28 cellular contexts compared by ENCODE assay signal in genomic region chr7:100212631-100213286, GRCh38. TPM values are rescaled to one million over a fixed set of nuclear protein-coding genes. Genes with fewer than 3 reads are reported as not detected.
DNase-seq lines count a peak whose midpoint lies in the region; ATAC-seq, FAIRE-seq and TF ChIP-seq lines count a peak whose summit lies in the region.
"Had no signal": no experiment of that assay in that cellular context is flagged by ENCODE, and none has a peak within 500 bp of the region (broad histone marks: within the 10 kb centered on the region; RNA-seq: fewer than 3 reads in every experiment).

No MANE protein-coding gene starts in this region.

- BruUV-seq in HepG2 (replicated peaks; lab: Mats Ljungman, UMichigan) = no TSS peak

- no peak for TF ChIP-seq RAD21 in HepG2 (CRISPR knock-in tag; IDR thresholded peaks at IDR 0.05)

- no peak; the same call in 2 of the 3 replicates for ATAC-seq in HepG2
- ATAC-seq: activated naive CD4-positive, alpha-beta T cell treated with anti-CD3 and anti-CD28 coated beads, Interleukin-2, amount 50 U/mL, for 72 hours had no signal

- TF ChIP-seq POLR2A in HepG2 (IDR thresholded peaks at IDR 0.05; ENCODE audit: insufficient read depth in 1 of 2, low read depth in 2 of 2, low read length in 2 of 2) = no peak

- H3K4me3 ChIP-seq in GM12875 (ENCODE audit: low read depth, low read length) = peak overlapping the region; percentile 21
- H3K4me3 ChIP-seq in HepG2 (replicated peaks in 1 of 3; ENCODE audit: insufficient read depth in 1 of 3, low read depth in 2 of 3, low read length in 3 of 3) = no peak overlapping the region
- no peak overlapping the region for H3K4me3 ChIP-seq in thymus (ENCODE audit: low read length)

- POLR2A ChIA-PET in HepG2 (lab: Yijun Ruan, JAX) = no interaction called here

- 15% methylated on average over 5 of the region's 5 CpGs for WGBS in HepG2 (ENCODE audit: low lambda C conversion rate)
- WGBS in thymus = 90% methylated on average over 5 of the region's 5 CpGs

- CTCF ChIA-PET in HepG2 (lab: Yijun Ruan, JAX; ENCODE audit: low intra/inter-chr PET ratio, low total read pairs) = no interaction called here

- no peaks in the 10 kb centered on the region for H3K79me2 ChIP-seq in HepG2 (ENCODE audit: insufficient read depth, low read length)

- no peaks in the 10 kb centered on the region for H4K20me1 ChIP-seq in HepG2 (ENCODE audit: insufficient read depth, low read length)

- intact Hi-C loops in HepG2 (cut with micrococcal nuclease; ENCODE audit: unreplicated experiment) = no loop called here

- in situ Hi-C loops in HepG2 (cut with HindIII; ENCODE audit: extremely low pct_ligation_motif_present, low pct_unique_long_range_greater_than_20kb) = loop anchor here (5.0 kb wide), 1 partner anchor 80 kb away; no protein-coding TSS in a partner anchor

- FAIRE-seq in HepG2 (lab: Jason Lieb, UNC) = no peak

- H3K4me1 ChIP-seq in HepG2 (ENCODE audit: insufficient read depth, low read length) = peaks cover 33% of the 10 kb centered on the region
- peaks cover 46% of the 10 kb centered on the region for H3K4me1 ChIP-seq in thymus (ENCODE audit: control insufficient read depth, insufficient read depth, low read length)

- peak; percentile 41 for DNase-seq in activated effector memory CD4-positive, alpha-beta T cell treated with anti-CD3 and anti-CD28 coated beads, Interleukin-2, amount 50 U/mL, for 16 hours
- no peak for DNase-seq in activated effector memory CD4-positive, alpha-beta T cell treated with Interleukin-2 at 50 U/mL for 16 hours
- DNase-seq in HepG2 (ENCODE audit: low spot score) (no peak), hypothalamus (lab: John Stamatoyannopoulos, UW) (no peak), DMS153 treated with DMSO at 0.1 percent for 48 hours (lab: John Stamatoyannopoulos, UW; ENCODE audit: unreplicated experiment) (no peak)
- DNase-seq: CD4-positive, alpha-beta memory T cell; cerebellar nuclear complex; erythroblast; head of caudate nucleus; kidney glomerular epithelial cell; NCI-H1092; NCI-H187 treated with DMSO at 0.1 percent for 48 hours; NCI-H2227 treated with DMSO at 0.1 percent for 48 hours; nucleus accumbens; SK-N-SH; stimulated activated CD4-positive, alpha-beta T cell treated with anti-CD3 and anti-CD28 coated beads, Interleukin-1b, Interleukin-23, amount 100 ng/mL, for 48 hours; T-helper 9 cell; WERI-Rb-1 had no signal

- TF ChIP-seq EP300 in HepG2 (IDR thresholded peaks at IDR 0.05; ENCODE audit: low read depth in 2 of 2, low read length in 2 of 2) = no peak
- no peak for TF ChIP-seq EP300 in HepG2 (CRISPR knock-in tag; IDR thresholded peaks at IDR 0.05; ENCODE audit: borderline replicate concordance)

- H3K36me3 ChIP-seq in HepG2 (replicated peaks in 1 of 2; ENCODE audit: control insufficient read depth in 1 of 2, insufficient read depth in 2 of 2, low read length in 2 of 2) (no peaks in the 10 kb centered on the region), thymus (ENCODE audit: control insufficient read depth, insufficient read depth) (no peaks in the 10 kb centered on the region)
- H3K36me3 ChIP-seq: WERI-Rb-1 had no signal

- H3K9me3 ChIP-seq in HepG2 (ENCODE audit: low read length) (no peaks in the 10 kb centered on the region), thymus (ENCODE audit: control insufficient read depth) (no peaks in the 10 kb centered on the region)
- H3K9me3 ChIP-seq: SK-N-SH had no signal

- no peak overlapping the region for H3K9ac ChIP-seq in HepG2 (ENCODE audit: insufficient read depth, low read depth, low read length)
- H3K9ac ChIP-seq: SK-N-SH had no signal

- no peak overlapping the region for H2AFZ ChIP-seq in HepG2 (ENCODE audit: low read length)

- TF ChIP-seq CTCF in GM12875 (IDR thresholded peaks at IDR 0.05; ENCODE audit: borderline replicate concordance, insufficient read depth, low read depth, low read length) (no peak), HepG2 (CRISPR knock-in tag; IDR thresholded peaks at IDR 0.05) (no peak)

- H3K27me3 ChIP-seq in HepG2 (ENCODE audit: control insufficient read depth in 1 of 2, insufficient read depth in 2 of 2, low read length in 2 of 2) (no peaks in the 10 kb centered on the region), thymus (ENCODE audit: control insufficient read depth, insufficient read depth) (no peaks in the 10 kb centered on the region)

- H3K27ac ChIP-seq in HepG2 (ENCODE audit: extremely low read length, insufficient read depth, low read length) = no peak overlapping the region
- H3K27ac ChIP-seq in thymus (ENCODE audit: low read depth) = peak overlapping the region; percentile 74
- H3K27ac ChIP-seq: HL-60, WERI-Rb-1 had no signal

- H3K4me2 ChIP-seq in HepG2 (ENCODE audit: low read depth, low read length) = no peak overlapping the region
- H3K4me2 ChIP-seq: SK-N-SH had no signal

RNA-seq across cellular contexts. Expression of gene PVRIG, which starts 7.0 kb away (rescaled TPM):
- total RNA-seq in HepG2 (2016; rRNA removed; fragmentation: Illumina TruSeq; extraction: Trizol) = not detected in 2 replicates
- not detected in 2 replicates for total RNA-seq in HepG2 (2016; cell fraction: cytosol; rRNA removed; fragmentation: Illumina TruSeq; extraction: Trizol; ENCODE audit: low read depth)
- 0.06 TPM in 1 of 2 replicates, not detected in the other for total RNA-seq in HepG2 (2016; cell fraction: insoluble cytoplasmic fraction; rRNA removed; fragmentation: Illumina TruSeq; extraction: Trizol)
- total RNA-seq in HepG2 (2016; cell fraction: membrane; rRNA removed; fragmentation: Illumina TruSeq; extraction: Trizol) = not detected in 2 replicates
- total RNA-seq in HepG2 (2016; cell fraction: nucleus; rRNA removed; fragmentation: Illumina TruSeq; extraction: Trizol) = not detected in 2 replicates
- polyA plus RNA-seq in HepG2 (2011; rRNA removed) (not detected in 2 replicates), thymus (30.7 TPM)
- not detected in 2 replicates for polyA plus RNA-seq in HepG2 (2011; cell fraction: cytosol; rRNA removed)
- polyA plus RNA-seq in HepG2 (2011; cell fraction: nucleus; rRNA removed) = not detected in 2 replicates
- 0.54 TPM in 1 of 2 replicates, not detected in the other for polyA plus RNA-seq in HepG2 (2012)
- polyA plus RNA-seq in HepG2 (2016; cell fraction: cytosol; fragmentation: Illumina TruSeq; extraction: Trizol; ENCODE audit: low read depth) = not detected in 2 replicates
- polyA plus RNA-seq in HepG2 (2016; cell fraction: insoluble cytoplasmic fraction; fragmentation: Illumina TruSeq; extraction: Trizol; ENCODE audit: low read depth) = not detected in 2 replicates
- polyA plus RNA-seq in HepG2 (2016; cell fraction: membrane; fragmentation: Illumina TruSeq; extraction: Trizol; ENCODE audit: low read depth) = not detected in 2 replicates
- not detected in 2 replicates for polyA plus RNA-seq in HepG2 (2016; cell fraction: nucleus; fragmentation: Illumina TruSeq; extraction: Trizol; ENCODE audit: insufficient read depth, low read depth)
- 1.5 TPM in 1 of 2 replicates, not detected in the other for polyA minus RNA-seq in HepG2 (2011; rRNA and poly(A)+ RNA removed; ENCODE audit: low replicate concordance)
- not detected in 2 replicates for polyA minus RNA-seq in HepG2 (2011; cell fraction: cytosol; rRNA and poly(A)+ RNA removed)
- not detected in 2 replicates for polyA minus RNA-seq in HepG2 (2011; cell fraction: nucleus; rRNA and poly(A)+ RNA removed)
- total RNA-seq: fibroblast of villous mesenchyme, G401, lung microvascular endothelial cell, pulmonary artery endothelial cell, skeletal muscle tissue had no signal
- polyA plus RNA-seq: AG04450, SK-N-SH had no signal

RNA-seq across cellular contexts. Expression of gene STAG3, which starts 35.0 kb away (rescaled TPM):
- total RNA-seq in HepG2 (2016; rRNA removed; fragmentation: Illumina TruSeq; extraction: Trizol) = 0.22 and 0.33 TPM in 2 replicates
- not detected in 2 replicates for total RNA-seq in HepG2 (2016; cell fraction: cytosol; rRNA removed; fragmentation: Illumina TruSeq; extraction: Trizol; ENCODE audit: low read depth)
- 0.15 and 0.43 TPM in 2 replicates for total RNA-seq in HepG2 (2016; cell fraction: insoluble cytoplasmic fraction; rRNA removed; fragmentation: Illumina TruSeq; extraction: Trizol)
- 0.10 TPM in 1 of 2 replicates, not detected in the other for total RNA-seq in HepG2 (2016; cell fraction: membrane; rRNA removed; fragmentation: Illumina TruSeq; extraction: Trizol)
- total RNA-seq in HepG2 (2016; cell fraction: nucleus; rRNA removed; fragmentation: Illumina TruSeq; extraction: Trizol) = 1.1 and 1.7 TPM in 2 replicates
- 0.09 and 0.12 TPM in 2 replicates for polyA plus RNA-seq in HepG2 (2011; rRNA removed)
- polyA plus RNA-seq in HepG2 (2011; cell fraction: cytosol; rRNA removed) = 0.05 and 0.08 TPM in 2 replicates
- polyA plus RNA-seq in HepG2 (2011; cell fraction: nucleus; rRNA removed) = 0.80 and 1.3 TPM in 2 replicates
- 2.9 and 4.8 TPM in 2 replicates for polyA plus RNA-seq in HepG2 (2012)
- polyA plus RNA-seq in HepG2 (2016; cell fraction: cytosol; fragmentation: Illumina TruSeq; extraction: Trizol; ENCODE audit: low read depth) = not detected in 2 replicates
- polyA plus RNA-seq in HepG2 (2016; cell fraction: insoluble cytoplasmic fraction; fragmentation: Illumina TruSeq; extraction: Trizol; ENCODE audit: low read depth) = not detected in 2 replicates
- not detected in 2 replicates for polyA plus RNA-seq in HepG2 (2016; cell fraction: membrane; fragmentation: Illumina TruSeq; extraction: Trizol; ENCODE audit: low read depth)
- polyA plus RNA-seq in HepG2 (2016; cell fraction: nucleus; fragmentation: Illumina TruSeq; extraction: Trizol; ENCODE audit: insufficient read depth, low read depth) = 0.81 and 0.92 TPM in 2 replicates
- 0.06 and 1.5 TPM in 2 replicates for polyA minus RNA-seq in HepG2 (2011; rRNA and poly(A)+ RNA removed; ENCODE audit: low replicate concordance)
- not detected in 2 replicates for polyA minus RNA-seq in HepG2 (2011; cell fraction: cytosol; rRNA and poly(A)+ RNA removed)
- polyA minus RNA-seq in HepG2 (2011; cell fraction: nucleus; rRNA and poly(A)+ RNA removed) = 0.52 and 0.62 TPM in 2 replicates
- 36.0 TPM for polyA plus RNA-seq in thymus

RNA-seq across cellular contexts. Expression of gene GPC2, which starts 35.6 kb away (rescaled TPM):
- total RNA-seq in HepG2 (2016; rRNA removed; fragmentation: Illumina TruSeq; extraction: Trizol) = 0.10 and 0.64 TPM in 2 replicates
- 0.35 TPM in 1 of 2 replicates, not detected in the other for total RNA-seq in HepG2 (2016; cell fraction: cytosol; rRNA removed; fragmentation: Illumina TruSeq; extraction: Trizol; ENCODE audit: low read depth)
- total RNA-seq in HepG2 (2016; cell fraction: insoluble cytoplasmic fraction; rRNA removed; fragmentation: Illumina TruSeq; extraction: Trizol) = 1.0 TPM in 1 of 2 replicates, not detected in the other
- total RNA-seq in HepG2 (2016; cell fraction: membrane; rRNA removed; fragmentation: Illumina TruSeq; extraction: Trizol) = 0.12 and 0.14 TPM in 2 replicates
- total RNA-seq in HepG2 (2016; cell fraction: nucleus; rRNA removed; fragmentation: Illumina TruSeq; extraction: Trizol) = 2.1 and 2.7 TPM in 2 replicates
- polyA plus RNA-seq in HepG2 (2011; rRNA removed) (0.76 and 0.78 TPM in 2 replicates), thymus (8.5 TPM)
- 0.46 and 0.51 TPM in 2 replicates for polyA plus RNA-seq in HepG2 (2011; cell fraction: cytosol; rRNA removed)
- 6.6 and 8.4 TPM in 2 replicates for polyA plus RNA-seq in HepG2 (2011; cell fraction: nucleus; rRNA removed)
- polyA plus RNA-seq in HepG2 (2012) = 0.68 and 1.2 TPM in 2 replicates
- polyA plus RNA-seq in HepG2 (2016; cell fraction: cytosol; fragmentation: Illumina TruSeq; extraction: Trizol; ENCODE audit: low read depth) = 0.05 TPM in 1 of 2 replicates, not detected in the other
- 0.38 and 0.47 TPM in 2 replicates for polyA plus RNA-seq in HepG2 (2016; cell fraction: insoluble cytoplasmic fraction; fragmentation: Illumina TruSeq; extraction: Trizol; ENCODE audit: low read depth)
- polyA plus RNA-seq in HepG2 (2016; cell fraction: membrane; fragmentation: Illumina TruSeq; extraction: Trizol; ENCODE audit: low read depth) = 0.07 TPM in 1 of 2 replicates, not detected in the other
- 3.9 and 4.1 TPM in 2 replicates for polyA plus RNA-seq in HepG2 (2016; cell fraction: nucleus; fragmentation: Illumina TruSeq; extraction: Trizol; ENCODE audit: insufficient read depth, low read depth)
- polyA minus RNA-seq in HepG2 (2011; rRNA and poly(A)+ RNA removed; ENCODE audit: low replicate concordance) = 0.94 and 1.2 TPM in 2 replicates
- polyA minus RNA-seq in HepG2 (2011; cell fraction: cytosol; rRNA and poly(A)+ RNA removed) = 0.49 TPM in 1 of 2 replicates, not detected in the other
- 0.90 and 3.9 TPM in 2 replicates for polyA minus RNA-seq in HepG2 (2011; cell fraction: nucleus; rRNA and poly(A)+ RNA removed)

RNA-seq across cellular contexts. Expression of gene GAL3ST4, which starts 44.3 kb away (rescaled TPM):
- 0.29 TPM in 1 of 2 replicates, not detected in the other for total RNA-seq in HepG2 (2016; rRNA removed; fragmentation: Illumina TruSeq; extraction: Trizol)
- total RNA-seq in HepG2 (2016; cell fraction: cytosol; rRNA removed; fragmentation: Illumina TruSeq; extraction: Trizol; ENCODE audit: low read depth) = not detected in 2 replicates
- 0.07 and 0.13 TPM in 2 replicates for total RNA-seq in HepG2 (2016; cell fraction: insoluble cytoplasmic fraction; rRNA removed; fragmentation: Illumina TruSeq; extraction: Trizol)
- 0.06 and 0.14 TPM in 2 replicates for total RNA-seq in HepG2 (2016; cell fraction: membrane; rRNA removed; fragmentation: Illumina TruSeq; extraction: Trizol)
- 0.28 and 0.34 TPM in 2 replicates for total RNA-seq in HepG2 (2016; cell fraction: nucleus; rRNA removed; fragmentation: Illumina TruSeq; extraction: Trizol)
- polyA plus RNA-seq in HepG2 (2011; rRNA removed) = 0.41 and 0.73 TPM in 2 replicates
- 0.24 and 0.25 TPM in 2 replicates for polyA plus RNA-seq in HepG2 (2011; cell fraction: cytosol; rRNA removed)
- polyA plus RNA-seq in HepG2 (2011; cell fraction: nucleus; rRNA removed) = 1.7 and 1.8 TPM in 2 replicates
- 0.35 and 0.71 TPM in 2 replicates for polyA plus RNA-seq in HepG2 (2012)
- polyA plus RNA-seq in HepG2 (2016; cell fraction: cytosol; fragmentation: Illumina TruSeq; extraction: Trizol; ENCODE audit: low read depth) = 0.15 TPM in 1 of 2 replicates, not detected in the other
- polyA plus RNA-seq in HepG2 (2016; cell fraction: insoluble cytoplasmic fraction; fragmentation: Illumina TruSeq; extraction: Trizol; ENCODE audit: low read depth) = 0.22 and 0.42 TPM in 2 replicates
- 0.13 and 0.14 TPM in 2 replicates for polyA plus RNA-seq in HepG2 (2016; cell fraction: membrane; fragmentation: Illumina TruSeq; extraction: Trizol; ENCODE audit: low read depth)
- polyA plus RNA-seq in HepG2 (2016; cell fraction: nucleus; fragmentation: Illumina TruSeq; extraction: Trizol; ENCODE audit: insufficient read depth, low read depth) = 0.70 and 1.3 TPM in 2 replicates
- 0.58 and 0.64 TPM in 2 replicates for polyA minus RNA-seq in HepG2 (2011; rRNA and poly(A)+ RNA removed; ENCODE audit: low replicate concordance)
- polyA minus RNA-seq in HepG2 (2011; cell fraction: cytosol; rRNA and poly(A)+ RNA removed) = not detected in 2 replicates
- 0.25 and 0.26 TPM in 2 replicates for polyA minus RNA-seq in HepG2 (2011; cell fraction: nucleus; rRNA and poly(A)+ RNA removed)
- polyA plus RNA-seq in thymus = 12.8 TPM

RNA-seq across cellular contexts. Expression of gene TRAPPC14, which starts 54.2 kb away (rescaled TPM):
- 2.0 and 9.6 TPM in 2 replicates for total RNA-seq in HepG2 (2016; rRNA removed; fragmentation: Illumina TruSeq; extraction: Trizol)
- total RNA-seq in HepG2 (2016; cell fraction: cytosol; rRNA removed; fragmentation: Illumina TruSeq; extraction: Trizol; ENCODE audit: low read depth) = 1.5 and 1.8 TPM in 2 replicates
- 2.3 and 9.9 TPM in 2 replicates for total RNA-seq in HepG2 (2016; cell fraction: insoluble cytoplasmic fraction; rRNA removed; fragmentation: Illumina TruSeq; extraction: Trizol)
- total RNA-seq in HepG2 (2016; cell fraction: membrane; rRNA removed; fragmentation: Illumina TruSeq; extraction: Trizol) = 3.1 and 3.3 TPM in 2 replicates
- 15.6 and 20.8 TPM in 2 replicates for total RNA-seq in HepG2 (2016; cell fraction: nucleus; rRNA removed; fragmentation: Illumina TruSeq; extraction: Trizol)
- polyA plus RNA-seq in HepG2 (2011; rRNA removed) (4.7 and 7.0 TPM in 2 replicates), thymus (46.9 TPM)
- 1.6 and 1.7 TPM in 2 replicates for polyA plus RNA-seq in HepG2 (2011; cell fraction: cytosol; rRNA removed)
- 46.2 and 74.5 TPM in 2 replicates for polyA plus RNA-seq in HepG2 (2011; cell fraction: nucleus; rRNA removed)
- polyA plus RNA-seq in HepG2 (2012) = 7.0 and 9.8 TPM in 2 replicates
- 1.8 TPM in 2 replicates for polyA plus RNA-seq in HepG2 (2016; cell fraction: cytosol; fragmentation: Illumina TruSeq; extraction: Trizol; ENCODE audit: low read depth)
- polyA plus RNA-seq in HepG2 (2016; cell fraction: insoluble cytoplasmic fraction; fragmentation: Illumina TruSeq; extraction: Trizol; ENCODE audit: low read depth) = 3.5 and 4.4 TPM in 2 replicates
- polyA plus RNA-seq in HepG2 (2016; cell fraction: membrane; fragmentation: Illumina TruSeq; extraction: Trizol; ENCODE audit: low read depth) = 3.1 TPM in 2 replicates
- 51.8 and 52.2 TPM in 2 replicates for polyA plus RNA-seq in HepG2 (2016; cell fraction: nucleus; fragmentation: Illumina TruSeq; extraction: Trizol; ENCODE audit: insufficient read depth, low read depth)
- polyA minus RNA-seq in HepG2 (2011; rRNA and poly(A)+ RNA removed; ENCODE audit: low replicate concordance) = 10.0 and 12.3 TPM in 2 replicates
- 1.5 and 2.7 TPM in 2 replicates for polyA minus RNA-seq in HepG2 (2011; cell fraction: cytosol; rRNA and poly(A)+ RNA removed)
- 15.2 and 18.6 TPM in 2 replicates for polyA minus RNA-seq in HepG2 (2011; cell fraction: nucleus; rRNA and poly(A)+ RNA removed)

Comparison
In these comparisons a context has a peak if more than half of its experiments do, and no peak if none do; other contexts are left out.
1. RNA of gene PVRIG, which starts 7.0 kb away (polyA plus RNA-seq): 30.7 TPM in thymus (single experiment); 0.54 TPM in HepG2; every median in the first group is over 10 times any median in the second.